In the genomic region with DNA sequence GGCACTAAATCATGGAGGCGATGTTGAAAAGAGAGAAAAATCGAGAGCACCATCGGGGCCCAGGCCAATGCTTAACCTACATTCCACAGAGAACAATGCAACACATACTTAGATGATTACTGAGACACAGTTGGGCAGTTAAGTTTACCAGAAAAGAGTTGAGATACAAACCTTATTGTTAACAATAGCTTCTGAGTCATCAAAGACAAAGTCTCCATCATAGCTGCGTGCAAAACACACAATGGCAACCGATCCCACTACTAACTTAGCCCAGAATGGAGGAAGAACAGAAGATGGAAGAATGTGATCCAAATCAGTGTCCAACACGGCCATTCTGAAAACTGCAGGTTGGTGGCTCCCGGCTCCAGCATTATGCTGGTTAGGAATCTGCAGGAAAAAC, we compare ENCODE assay signal across 18 cellular contexts. TPM values are rescaled to one million over a fixed set of nuclear protein-coding genes. Genes with fewer than 3 reads are reported as not detected.
DNase-seq lines count a peak whose midpoint lies in the region; ATAC-seq and TF ChIP-seq lines count a peak whose summit lies in the region.
"Had no signal": no experiment of that assay in that cellular context is flagged by ENCODE, and none has a peak within 500 bp of the region (broad histone marks: within the 10 kb centered on the region; RNA-seq: fewer than 3 reads in every experiment).

No MANE protein-coding gene starts in this region.

- H3K4me3 ChIP-seq in PC-3 (ENCODE audit: low read length) (no peak overlapping the region), kidney epithelial cell (ENCODE audit: low read depth, low read length) (no peak overlapping the region), brain microvascular endothelial cell (ENCODE audit: low read depth, low read length) (no peak overlapping the region)
- H3K4me3 ChIP-seq: SK-N-MC, thoracic aorta had no signal

- DNase-seq in PC-3 (peak; percentile 23), cerebellar cortex (ENCODE audit: low spot score) (peak; percentile 35), kidney epithelial cell (ENCODE audit: low read depth) (peak; percentile 45), type B pancreatic cell (ENCODE audit: extremely low spot score, unreplicated experiment) (no peak), brain microvascular endothelial cell (no peak)
- DNase-seq: activated CD4-positive, alpha-beta T cell treated with anti-CD3 and anti-CD28 coated beads for 4 hours; activated effector memory CD4-positive, alpha-beta T cell treated with anti-CD3 and anti-CD28 coated beads, Interleukin-2, amount 50 U/mL, for 16 hours; head of caudate nucleus; NCI-H1105 treated with DMSO at 0.1 percent for 48 hours; NCI-H774 had no signal

- no peaks in the 10 kb centered on the region for H3K27me3 Mint-ChIP-seq in type B pancreatic cell
- H3K27me3 Mint-ChIP-seq: memory B cell; natural killer cell treated with Interleukin-12 subunit alpha and Interleukin-12 subunit beta and Interleukin-15 and Interleukin-18, amount 100 ng/mL, for 72 hours; progenitor cell of endocrine pancreas had no signal

- BruUV-seq in PC-3 (replicated peaks; lab: Mats Ljungman, UMichigan): no TSS peak

- H3K9me2 ChIP-seq in PC-3 (replicated peaks; ENCODE audit: low read length): no peaks in the 10 kb centered on the region

- no peaks in the 10 kb centered on the region; the same call in 1 of the 2 replicates for H3K36me3 ChIP-seq in PC-3 (ENCODE audit: low read depth, low read length)
- H3K36me3 ChIP-seq in kidney epithelial cell (ENCODE audit: control insufficient read depth, insufficient read depth, low read length): peaks cover 2% of the 10 kb centered on the region
- no peaks in the 10 kb centered on the region for H3K36me3 ChIP-seq in brain microvascular endothelial cell (replicated peaks)

- no peaks in the 10 kb centered on the region for H3K27me3 ChIP-seq in PC-3 (ENCODE audit: low read length)
- H3K27me3 ChIP-seq in kidney epithelial cell (ENCODE audit: control insufficient read depth, insufficient read depth, low read length): no peaks in the 10 kb centered on the region
- no peaks in the 10 kb centered on the region for H3K27me3 ChIP-seq in brain microvascular endothelial cell (replicated peaks)

- TF ChIP-seq CTCF in PC-3 (conservative IDR thresholded peaks at IDR 0.05; ENCODE audit: low read depth, low read length): no peak
- TF ChIP-seq CTCF in kidney epithelial cell (IDR thresholded peaks at IDR 0.05; ENCODE audit: insufficient read depth, low read length, poor library complexity, severe bottlenecking): no peak
- TF ChIP-seq CTCF in type B pancreatic cell (conservative IDR thresholded peaks at IDR 0.05): no peak
- TF ChIP-seq CTCF in brain microvascular endothelial cell (IDR thresholded peaks at IDR 0.05; ENCODE audit: low read depth, low read length, missing control alignments): no peak

- no peak overlapping the region for H3K9ac ChIP-seq in PC-3 (ENCODE audit: low read length)

- intact Hi-C loops in PC-3 (cut with micrococcal nuclease): no loop called here

- no peak overlapping the region for H3K4me2 ChIP-seq in PC-3 (ENCODE audit: low read length)

- no peak overlapping the region for H2AFZ ChIP-seq in PC-3 (ENCODE audit: low read length)

- H3K79me2 ChIP-seq in PC-3 (ENCODE audit: low read length): peaks cover 14% of the 10 kb centered on the region

- H3K9me3 Mint-ChIP-seq in type B pancreatic cell: no peaks in the 10 kb centered on the region
- H3K9me3 Mint-ChIP-seq: memory B cell; natural killer cell treated with Interleukin-12 subunit alpha and Interleukin-12 subunit beta and Interleukin-15 and Interleukin-18, amount 100 ng/mL, for 72 hours had no signal

- no peaks in the 10 kb centered on the region for H4K20me1 ChIP-seq in PC-3 (ENCODE audit: low read length)

- peaks cover 6% of the 10 kb centered on the region; the same call in 1 of the 2 replicates for H3K4me1 ChIP-seq in PC-3 (ENCODE audit: insufficient read depth, low read length)

- peak overlapping the region; percentile 12 for H3K4me3 Mint-ChIP-seq in type B pancreatic cell
- H3K4me3 Mint-ChIP-seq: memory B cell; natural killer cell treated with Interleukin-12 subunit alpha and Interleukin-12 subunit beta and Interleukin-15 and Interleukin-18, amount 100 ng/mL, for 72 hours had no signal

- H3K36me3 Mint-ChIP-seq in type B pancreatic cell: peaks cover 33% of the 10 kb centered on the region

- no peak overlapping the region for H3K27ac ChIP-seq in PC-3 (ENCODE audit: low read length)
- H3K27ac ChIP-seq in brain microvascular endothelial cell: no peak overlapping the region
- H3K27ac ChIP-seq: SK-N-MC, thoracic aorta had no signal

- H3F3A ChIP-seq in PC-3 (ENCODE audit: low read length, unreplicated experiment): no peaks in the 10 kb centered on the region

- ATAC-seq in PC-3: no peak; the same call in 1 of the 2 replicates
- no peak for ATAC-seq in GM21529 (IDR thresholded peaks at IDR 0.05; ENCODE audit: unreplicated experiment)
- no peak for ATAC-seq in GM18517 (IDR thresholded peaks at IDR 0.05; ENCODE audit: unreplicated experiment)
- ATAC-seq: natural killer cell treated with Interleukin-12 subunit alpha and Interleukin-12 subunit beta and Interleukin-15 and Interleukin-18, amount 100 ng/mL, for 72 hours; Panc1 had no signal

- no peaks in the 10 kb centered on the region for H3K9me3 ChIP-seq in PC-3 (ENCODE audit: low read length)
- H3K9me3 ChIP-seq: thoracic aorta had no signal

- in situ Hi-C loops in brain microvascular endothelial cell (cut with HindIII; ENCODE audit: low pct_ligation_motif_present, low sequenced_read_pairs): no loop called here

- POLR2A ChIA-PET in PC-3 (lab: Charles Lee; ENCODE audit: unreplicated experiment): no interaction called here

- peak overlapping the region; percentile 61 for H3K27ac Mint-ChIP-seq in type B pancreatic cell
- H3K27ac Mint-ChIP-seq: memory B cell; natural killer cell treated with Interleukin-12 subunit alpha and Interleukin-12 subunit beta and Interleukin-15 and Interleukin-18, amount 100 ng/mL, for 72 hours had no signal

- peaks cover 43% of the 10 kb centered on the region for H3K4me1 Mint-ChIP-seq in type B pancreatic cell (ENCODE audit: unreplicated experiment)

- CTCF ChIA-PET in PC-3 (lab: Charles Lee): no interaction called here

RNA-seq across cellular contexts. Expression of a gene that starts 6.2 kb away (rescaled TPM):
- total RNA-seq in PC-3 (2014; rRNA removed) (6.3 and 15.1 TPM in 2 replicates), kidney epithelial cell (26.4 and 27.1 TPM in 2 replicates), type B pancreatic cell (ENCODE audit: low replicate concordance) (44.5 and 45.2 TPM in 2 replicates)

Comparison
In these comparisons a context has a peak if more than half of its experiments do, and no peak if none do; other contexts are left out.
1. DNase-seq: peak in PC-3 (single experiment), cerebellar cortex (single experiment) and kidney epithelial cell (single experiment); none in type B pancreatic cell (single experiment) and brain microvascular endothelial cell (single experiment).